In genomic region chr9:2181794-2182193, GRCh38 we compare ENCODE assay signal across 8 cellular contexts.
A peak's percentile ranks its signal among the peaks of the same experiment; 100 is the strongest.
DNase-seq lines count a peak whose midpoint lies in the region; ATAC-seq, FAIRE-seq and TF ChIP-seq lines count a peak whose summit lies in the region.

No MANE protein-coding gene starts in this region.

- no peak overlapping the region for H3K4me2 ChIP-seq in DND-41 (ENCODE audit: insufficient read depth, low read length)

- H3K27me3 ChIP-seq in DND-41 (ENCODE audit: insufficient read depth, low read length, poor library complexity), result no peaks in the 10 kb centered on the region
- H3K27me3 ChIP-seq in bronchial epithelial cell (ENCODE audit: control insufficient read depth, insufficient read depth, low read length), result no peaks in the 10 kb centered on the region

- peak; percentile 67 for ATAC-seq in DND-41 (ENCODE audit: insufficient read depth, low read depth)
- ATAC-seq in GM19324 (IDR thresholded peaks at IDR 0.05; ENCODE audit: low FRiP score, unreplicated experiment), result no peak
- ATAC-seq in GM19463 (IDR thresholded peaks at IDR 0.05; ENCODE audit: unreplicated experiment), result no peak

- TF ChIP-seq CTCF in DND-41 (IDR thresholded peaks at IDR 0.05; ENCODE audit: borderline replicate concordance, extremely low read depth, low read length, poor library complexity, severe bottlenecking) (peak; percentile 61), bronchial epithelial cell (IDR thresholded peaks at IDR 0.05; ENCODE audit: insufficient read depth, low read length, severe bottlenecking) (peak; percentile 65)

- no peaks in the 10 kb centered on the region for H3K79me2 ChIP-seq in DND-41 (ENCODE audit: insufficient read depth, low read length)

- peaks cover 32% of the 10 kb centered on the region for H3K36me3 ChIP-seq in DND-41 (ENCODE audit: insufficient read depth, low read length)
- peaks cover 2% of the 10 kb centered on the region for H3K36me3 ChIP-seq in bronchial epithelial cell (ENCODE audit: control insufficient read depth, insufficient read depth, low read length)

- DNase-seq in DND-41 (peak; percentile 27), HT1080 (ENCODE audit: low read depth) (peak; percentile 20), bronchial epithelial cell (ENCODE audit: low read depth) (no peak), medulla oblongata (ENCODE audit: extremely low spot score) (peak; percentile 49), DMS79 (lab: John Stamatoyannopoulos, UW) (no peak), NCI-H1436 treated with DMSO at 0.1 percent for 48 hours (lab: John Stamatoyannopoulos, UW) (no peak)

- H3K27ac ChIP-seq in DND-41 (ENCODE audit: low read length), result no peak overlapping the region

- H3K9ac ChIP-seq in DND-41 (ENCODE audit: low read depth, low read length), result no peak overlapping the region

- no peaks in the 10 kb centered on the region for H3K9me3 ChIP-seq in DND-41 (ENCODE audit: insufficient read depth, low read length, severe bottlenecking)

- H3K4me3 ChIP-seq in DND-41 (ENCODE audit: low read depth in 1 of 2, low read length in 2 of 2) (no peak overlapping the region), bronchial epithelial cell (ENCODE audit: low read depth, low read length) (no peak overlapping the region)

- no peak for FAIRE-seq in bronchial epithelial cell (lab: Jason Lieb, UNC)

- H2AFZ ChIP-seq in DND-41 (ENCODE audit: low read depth, low read length), result no peak overlapping the region

- no peaks in the 10 kb centered on the region for H3K4me1 ChIP-seq in DND-41 (ENCODE audit: insufficient read depth, low read length)

- H4K20me1 ChIP-seq in DND-41 (ENCODE audit: insufficient read depth, low read length), result no peaks in the 10 kb centered on the region

Comparison
In these comparisons a context has a peak if more than half of its experiments do, and no peak if none do; other contexts are left out.
1. DNase-seq: peak in DND-41 (single experiment), HT1080 (single experiment) and medulla oblongata (single experiment); none in bronchial epithelial cell (single experiment), DMS79 (single experiment) and NCI-H1436 treated with DMSO at 0.1 percent for 48 hours (single experiment).